In the genomic region with DNA sequence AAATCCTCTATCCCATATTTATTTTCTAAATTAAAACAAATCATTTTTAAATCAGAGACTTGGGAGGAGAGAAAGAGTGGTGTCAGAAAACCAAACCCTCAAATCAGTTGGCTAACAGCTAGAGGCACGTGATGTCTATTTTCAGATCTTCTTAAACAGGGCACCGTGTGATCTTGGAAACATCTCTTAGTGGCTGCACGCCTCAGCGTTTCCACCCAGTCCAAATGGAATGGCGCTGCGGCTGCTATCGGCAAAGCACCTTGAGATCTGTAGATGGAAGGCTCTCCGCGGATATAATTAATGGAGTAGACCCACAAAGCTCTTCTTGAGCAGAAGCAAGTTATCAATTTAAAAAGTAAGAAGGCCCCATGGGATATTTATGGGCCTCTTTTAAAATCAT, we compare ENCODE assay signal across 1 cellular context.
TF ChIP-seq lines count a peak whose summit lies in the region.

No MANE protein-coding gene starts in this region.

TF ChIP-seq in A549, 52 proteins besides CTCF, POLR2A, EP300 and RAD21 (continued from another document):
- TF ChIP-seq, protein P1, sequence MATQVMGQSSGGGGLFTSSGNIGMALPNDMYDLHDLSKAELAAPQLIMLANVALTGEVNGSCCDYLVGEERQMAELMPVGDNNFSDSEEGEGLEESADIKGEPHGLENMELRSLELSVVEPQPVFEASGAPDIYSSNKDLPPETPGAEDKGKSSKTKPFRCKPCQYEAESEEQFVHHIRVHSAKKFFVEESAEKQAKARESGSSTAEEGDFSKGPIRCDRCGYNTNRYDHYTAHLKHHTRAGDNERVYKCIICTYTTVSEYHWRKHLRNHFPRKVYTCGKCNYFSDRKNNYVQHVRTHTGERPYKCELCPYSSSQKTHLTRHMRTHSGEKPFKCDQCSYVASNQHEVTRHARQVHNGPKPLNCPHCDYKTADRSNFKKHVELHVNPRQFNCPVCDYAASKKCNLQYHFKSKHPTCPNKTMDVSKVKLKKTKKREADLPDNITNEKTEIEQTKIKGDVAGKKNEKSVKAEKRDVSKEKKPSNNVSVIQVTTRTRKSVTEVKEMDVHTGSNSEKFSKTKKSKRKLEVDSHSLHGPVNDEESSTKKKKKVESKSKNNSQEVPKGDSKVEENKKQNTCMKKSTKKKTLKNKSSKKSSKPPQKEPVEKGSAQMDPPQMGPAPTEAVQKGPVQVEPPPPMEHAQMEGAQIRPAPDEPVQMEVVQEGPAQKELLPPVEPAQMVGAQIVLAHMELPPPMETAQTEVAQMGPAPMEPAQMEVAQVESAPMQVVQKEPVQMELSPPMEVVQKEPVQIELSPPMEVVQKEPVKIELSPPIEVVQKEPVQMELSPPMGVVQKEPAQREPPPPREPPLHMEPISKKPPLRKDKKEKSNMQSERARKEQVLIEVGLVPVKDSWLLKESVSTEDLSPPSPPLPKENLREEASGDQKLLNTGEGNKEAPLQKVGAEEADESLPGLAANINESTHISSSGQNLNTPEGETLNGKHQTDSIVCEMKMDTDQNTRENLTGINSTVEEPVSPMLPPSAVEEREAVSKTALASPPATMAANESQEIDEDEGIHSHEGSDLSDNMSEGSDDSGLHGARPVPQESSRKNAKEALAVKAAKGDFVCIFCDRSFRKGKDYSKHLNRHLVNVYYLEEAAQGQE (IDR thresholded peaks at IDR 0.05): no peak
- TF ChIP-seq ZSCAN20 (CRISPR knock-in tag; IDR thresholded peaks at IDR 0.05): no peak
- no peak for TF ChIP-seq NR3C1 (IDR thresholded peaks at IDR 0.05)
